ENCODE assay signal across 1 cellular context in the genomic region with DNA sequence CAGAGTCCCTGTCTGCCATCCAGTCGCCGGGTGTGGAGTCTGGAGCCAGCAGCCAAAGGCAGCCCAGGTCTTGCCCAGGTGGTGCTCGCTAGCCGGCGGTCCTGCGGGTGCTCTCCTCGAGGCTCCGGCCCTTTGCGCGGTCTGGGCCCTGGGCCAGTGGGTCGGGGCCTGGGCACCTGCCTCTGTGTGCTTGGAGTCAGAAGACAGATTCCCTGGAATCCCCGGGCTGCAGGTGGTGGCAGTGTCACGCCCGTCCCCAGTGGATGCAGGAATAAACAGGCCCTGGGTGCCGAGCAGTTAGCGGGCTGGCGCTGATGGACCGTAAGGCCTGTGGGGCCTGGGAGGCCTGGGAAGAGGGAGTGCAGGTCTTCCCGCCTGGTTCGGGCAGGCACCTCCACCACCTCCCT.
A peak's percentile ranks its signal among the peaks of the same experiment; 100 is the strongest.
TF ChIP-seq lines count a peak whose summit lies in the region.

No MANE protein-coding gene starts in this region.

TF ChIP-seq in K562, 482 proteins besides CTCF, POLR2A, EP300 and RAD21:
- TF ChIP-seq ZBTB17 (CRISPR knock-in tag; IDR thresholded peaks at IDR 0.05), result no peak
- TF ChIP-seq, protein P1, sequence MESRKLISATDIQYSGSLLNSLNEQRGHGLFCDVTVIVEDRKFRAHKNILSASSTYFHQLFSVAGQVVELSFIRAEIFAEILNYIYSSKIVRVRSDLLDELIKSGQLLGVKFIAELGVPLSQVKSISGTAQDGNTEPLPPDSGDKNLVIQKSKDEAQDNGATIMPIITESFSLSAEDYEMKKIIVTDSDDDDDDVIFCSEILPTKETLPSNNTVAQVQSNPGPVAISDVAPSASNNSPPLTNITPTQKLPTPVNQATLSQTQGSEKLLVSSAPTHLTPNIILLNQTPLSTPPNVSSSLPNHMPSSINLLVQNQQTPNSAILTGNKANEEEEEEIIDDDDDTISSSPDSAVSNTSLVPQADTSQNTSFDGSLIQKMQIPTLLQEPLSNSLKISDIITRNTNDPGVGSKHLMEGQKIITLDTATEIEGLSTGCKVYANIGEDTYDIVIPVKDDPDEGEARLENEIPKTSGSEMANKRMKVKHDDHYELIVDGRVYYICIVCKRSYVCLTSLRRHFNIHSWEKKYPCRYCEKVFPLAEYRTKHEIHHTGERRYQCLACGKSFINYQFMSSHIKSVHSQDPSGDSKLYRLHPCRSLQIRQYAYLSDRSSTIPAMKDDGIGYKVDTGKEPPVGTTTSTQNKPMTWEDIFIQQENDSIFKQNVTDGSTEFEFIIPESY (CRISPR knock-in tag; IDR thresholded peaks at IDR 0.05), result peak; percentile 81; the same call in 1 of the 2 replicates
